ENCODE assay signal across 8 cellular contexts in genomic region chr2:192286093-192286701, GRCh38.
DNase-seq lines count a peak whose midpoint lies in the region; ATAC-seq and FAIRE-seq lines count a peak whose summit lies in the region.

No MANE protein-coding gene starts in this region.

- in situ Hi-C loops in SK-MEL-5 (cut with HindIII; ENCODE audit: low pct_unique_long_range_greater_than_20kb, low sequenced_read_pairs) = no loop called here

- ATAC-seq in HG02870 (IDR thresholded peaks at IDR 0.05; ENCODE audit: unreplicated experiment) (peak; percentile 57), HG02885 (IDR thresholded peaks at IDR 0.05; ENCODE audit: poor library complexity, unreplicated experiment) (no peak)

- FAIRE-seq in GM19239 (lab: Jason Lieb, UNC) = no peak

- DNase-seq in COLO829 (ENCODE audit: low spot score) = peak; percentile 3
- DNase-seq in SK-MEL-5 (ENCODE audit: low read depth, low spot score) = peak; percentile 65
- DNase-seq in iPS-NIHi7 (ENCODE audit: extremely low spot score) = peak; percentile 8
- DNase-seq in ecto neural progenitor cell (ENCODE audit: low spot score) = no peak
- DNase-seq in GM19239 (ENCODE audit: insufficient read length, low spot score) = no peak
- no peak for DNase-seq in stimulated activated CD4-positive, alpha-beta T cell treated with anti-CD3 and anti-CD28 coated beads, Interleukin-1b, Interleukin-23, amount 100 ng/mL, for 48 hours

Comparison
In these comparisons a context has a peak if more than half of its experiments do, and no peak if none do; other contexts are left out.
1. DNase-seq: peak in COLO829 (single experiment), SK-MEL-5 (single experiment) and iPS-NIHi7 (single experiment); none in ecto neural progenitor cell (single experiment), GM19239 (single experiment) and stimulated activated CD4-positive, alpha-beta T cell treated with anti-CD3 and anti-CD28 coated beads, Interleukin-1b, Interleukin-23, amount 100 ng/mL, for 48 hours (single experiment).